In the genomic region with DNA sequence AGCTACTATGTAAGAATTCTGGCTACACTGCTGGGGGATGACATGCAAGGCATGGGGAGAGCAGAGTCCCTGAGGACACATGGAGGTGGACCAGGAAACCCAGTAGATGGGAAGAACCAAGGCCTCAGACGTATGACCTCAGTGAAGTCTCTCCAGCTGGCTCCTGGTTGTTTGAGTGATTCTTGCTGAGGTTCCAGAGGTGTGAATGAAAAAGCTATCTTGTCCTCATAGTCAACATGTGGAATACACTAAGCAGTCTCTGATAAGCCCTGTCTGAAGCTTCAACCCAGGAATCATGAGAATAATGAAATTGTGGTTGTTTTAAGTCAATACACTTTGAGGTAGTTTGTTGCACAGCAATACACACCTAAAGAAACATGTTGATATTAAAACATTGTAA, we compare ENCODE assay signal across 21 cellular contexts.
A peak's percentile ranks its signal among the peaks of the same experiment; 100 is the strongest.
DNase-seq lines count a peak whose midpoint lies in the region; ATAC-seq, FAIRE-seq and TF ChIP-seq lines count a peak whose summit lies in the region.
"Had no signal": no experiment of that assay in that cellular context is flagged by ENCODE, and none has a peak within 500 bp of the region (broad histone marks: within the 10 kb centered on the region; RNA-seq: fewer than 3 reads in every experiment).

No MANE protein-coding gene starts in this region.

- no peaks in the 10 kb centered on the region for H3K27me3 ChIP-seq in endodermal cell (ENCODE audit: control insufficient read depth, insufficient read depth, low read length, poor library complexity, severe bottlenecking)
- H3K27me3 ChIP-seq: BLaER1 treated with 17β-estradiol and CSF1 and Interleukin-3, amounts not matched to agents 10 nM and 100 nM had no signal

- peaks cover 4% of the 10 kb centered on the region for H3K9me3 Mint-ChIP-seq in endodermal cell
- H3K9me3 Mint-ChIP-seq in stimulated activated memory B cell treated with anti-CD40 and anti-IgM and Interleukin-4, amounts not matched to agents 10 μg/mL and 1 μg/mL and 100 μg/mL, for 72 hours: no peaks in the 10 kb centered on the region
- H3K9me3 Mint-ChIP-seq: CD8-positive, alpha-beta T cell had no signal

- peaks cover 27% of the 10 kb centered on the region for H3K4me1 Mint-ChIP-seq in endodermal cell
- H3K4me1 Mint-ChIP-seq in stimulated activated memory B cell treated with anti-CD40 and anti-IgM and Interleukin-4, amounts not matched to agents 10 μg/mL and 1 μg/mL and 100 μg/mL, for 72 hours: no peaks in the 10 kb centered on the region
- H3K4me1 Mint-ChIP-seq: B cell had no signal

- no peak overlapping the region for H3K9ac ChIP-seq in endodermal cell (ENCODE audit: extremely low read depth, low read length, poor library complexity, severe bottlenecking)
- H3K9ac ChIP-seq: BLaER1 treated with 17β-estradiol and CSF1 and Interleukin-3, amounts not matched to agents 10 nM and 100 nM had no signal

- no peak for TF ChIP-seq CTCF in endodermal cell (conservative IDR thresholded peaks at IDR 0.05)

- H3K27ac Mint-ChIP-seq in endodermal cell: peak overlapping the region; percentile 49
- H3K27ac Mint-ChIP-seq in stimulated activated memory B cell treated with anti-CD40 and anti-IgM and Interleukin-4, amounts not matched to agents 10 μg/mL and 1 μg/mL and 100 μg/mL, for 72 hours: no peak overlapping the region
- H3K27ac Mint-ChIP-seq: B cell; CD4-positive, alpha-beta T cell; CD8-positive, alpha-beta T cell had no signal

- no peak overlapping the region for H3K27ac ChIP-seq in endodermal cell (ENCODE audit: low read depth, low read length)
- H3K27ac ChIP-seq: 22Rv1; A549; BLaER1 treated with 17β-estradiol and CSF1 and Interleukin-3, amounts not matched to agents 10 nM and 100 nM; C4-2B had no signal

- no peaks in the 10 kb centered on the region for H3K36me3 ChIP-seq in endodermal cell (ENCODE audit: control insufficient read depth, insufficient read depth, low read length)
- H3K36me3 ChIP-seq: BLaER1 treated with 17β-estradiol and CSF1 and Interleukin-3, amounts not matched to agents 10 nM and 100 nM had no signal

- DNase-seq in UCSD-AML1 (lab: John Stamatoyannopoulos, UW; ENCODE audit: unreplicated experiment) (peak; percentile 5), endodermal cell (peak; percentile 47), GM12892 (ENCODE audit: insufficient read length) (no peak), NCI-H526 (lab: John Stamatoyannopoulos, UW) (no peak)
- DNase-seq: AML-193; Caco-2; Calu3; CD4-positive, alpha-beta T cell; CD8-positive, alpha-beta T cell; DMS79 treated with DMSO at 0.1 percent for 48 hours; GF-D8 had no signal

- FAIRE-seq in GM12892 (lab: Jason Lieb, UNC): no peak
- FAIRE-seq: A549, D721Med, G401.6, GM12891, GM18507 had no signal

- no peaks in the 10 kb centered on the region for H3K36me3 Mint-ChIP-seq in endodermal cell (ENCODE audit: low read depth)
- H3K36me3 Mint-ChIP-seq in stimulated activated memory B cell treated with anti-CD40 and anti-IgM and Interleukin-4, amounts not matched to agents 10 μg/mL and 1 μg/mL and 100 μg/mL, for 72 hours: no peaks in the 10 kb centered on the region
- H3K36me3 Mint-ChIP-seq: CD8-positive, alpha-beta T cell had no signal

- WGBS in endodermal cell (ENCODE audit: insufficient coverage in 1 of 2, insufficient read length in 1 of 2), 2 experiments: 30 to 60% methylated on average over 1 of the region's 1 CpG

- no peaks in the 10 kb centered on the region for H3K9me3 ChIP-seq in endodermal cell (ENCODE audit: control insufficient read depth, low read length)
- H3K9me3 ChIP-seq: A549; BLaER1 treated with 17β-estradiol and CSF1 and Interleukin-3, amounts not matched to agents 10 nM and 100 nM; Caco-2 had no signal

- no peak overlapping the region for H3K4me3 Mint-ChIP-seq in endodermal cell
- no peak overlapping the region for H3K4me3 Mint-ChIP-seq in stimulated activated memory B cell treated with anti-CD40 and anti-IgM and Interleukin-4, amounts not matched to agents 10 μg/mL and 1 μg/mL and 100 μg/mL, for 72 hours
- H3K4me3 Mint-ChIP-seq: B cell; CD4-positive, alpha-beta T cell; CD8-positive, alpha-beta T cell had no signal

- peaks cover 12% of the 10 kb centered on the region for H3K27me3 Mint-ChIP-seq in endodermal cell (ENCODE audit: insufficient read depth)
- no peaks in the 10 kb centered on the region for H3K27me3 Mint-ChIP-seq in stimulated activated memory B cell treated with anti-CD40 and anti-IgM and Interleukin-4, amounts not matched to agents 10 μg/mL and 1 μg/mL and 100 μg/mL, for 72 hours
- H3K27me3 Mint-ChIP-seq: B cell; CD4-positive, alpha-beta T cell had no signal

- TF ChIP-seq POLR2A in GM12892 (IDR thresholded peaks at IDR 0.05; ENCODE audit: low read depth, low read length): no peak

- H3K4me3 ChIP-seq in endodermal cell (ENCODE audit: low read length): no peak overlapping the region
- H3K4me3 ChIP-seq: A549; BLaER1 treated with 17β-estradiol and CSF1 and Interleukin-3, amounts not matched to agents 10 nM and 100 nM had no signal

- H3K4me1 ChIP-seq in endodermal cell (ENCODE audit: control insufficient read depth, insufficient read depth, low read length): peaks cover 14% of the 10 kb centered on the region
- H3K4me1 ChIP-seq: A549; BLaER1 treated with 17β-estradiol and CSF1 and Interleukin-3, amounts not matched to agents 10 nM and 100 nM; Caco-2 had no signal

- peak; percentile 20 for ATAC-seq in stimulated activated memory B cell treated with anti-CD40 and anti-IgM and Interleukin-4, amounts not matched to agents 10 μg/mL and 1 μg/mL and 100 μg/mL, for 72 hours
- ATAC-seq: A549; CD8-positive, alpha-beta T cell had no signal

Comparison
In these comparisons a context has a peak if more than half of its experiments do, and no peak if none do; other contexts are left out.
1. DNase-seq: peak in UCSD-AML1 (single experiment) and endodermal cell (single experiment); none in GM12892 (single experiment) and NCI-H526 (0 of 2).